Comparison of ENCODE assay signal across 24 cellular contexts in genomic region chr11:134181707-134182106, GRCh38. TPM values are rescaled to one million over a fixed set of nuclear protein-coding genes. Genes with fewer than 3 reads are reported as not detected.
DNase-seq lines count a peak whose midpoint lies in the region; ATAC-seq, FAIRE-seq and TF ChIP-seq lines count a peak whose summit lies in the region.
"Had no signal": no experiment of that assay in that cellular context is flagged by ENCODE, and none has a peak within 500 bp of the region (broad histone marks: within the 10 kb centered on the region; RNA-seq: fewer than 3 reads in every experiment).

No MANE protein-coding gene starts in this region.

- H4K20me1 ChIP-seq in Karpas-422 (ENCODE audit: insufficient read depth, low read depth, low read length) = no peaks in the 10 kb centered on the region
- H4K20me1 ChIP-seq: BLaER1 had no signal

- no peak for TF ChIP-seq CTCF in heart left ventricle (IDR thresholded peaks at IDR 0.05)
- no peak for TF ChIP-seq CTCF in bronchial epithelial cell (IDR thresholded peaks at IDR 0.05; ENCODE audit: insufficient read depth, low read length, severe bottlenecking)
- no peak for TF ChIP-seq CTCF in foreskin keratinocyte (conservative IDR thresholded peaks at IDR 0.05)
- TF ChIP-seq CTCF in D721Med (IDR thresholded peaks at IDR 0.05; ENCODE audit: insufficient read depth, missing control alignments) = no peak

- H3K4me3 ChIP-seq in heart left ventricle (no peak overlapping the region), bronchial epithelial cell (ENCODE audit: low read depth, low read length) (no peak overlapping the region), Karpas-422 (ENCODE audit: low read length) (no peak overlapping the region)
- H3K4me3 ChIP-seq: BLaER1, cardiac muscle cell, esophagus squamous epithelium, heart right ventricle, neural progenitor cell had no signal

- WGBS in heart left ventricle, 4 donors = 56 to 63% (median 63%) methylated on average over 4 of the region's 4 CpGs

- H3K9me2 ChIP-seq in Karpas-422 (replicated peaks; ENCODE audit: insufficient read depth, low read length) = no peaks in the 10 kb centered on the region

- no peaks in the 10 kb centered on the region for H3K79me2 ChIP-seq in Karpas-422 (ENCODE audit: low read length)

- no peak overlapping the region for H3K4me2 ChIP-seq in Karpas-422 (ENCODE audit: low read depth, low read length, poor library complexity, severe bottlenecking)
- H3K4me2 ChIP-seq: BLaER1, neural progenitor cell had no signal

- H3K27me3 ChIP-seq in heart left ventricle (no peaks in the 10 kb centered on the region), bronchial epithelial cell (ENCODE audit: control insufficient read depth, insufficient read depth, low read length) (no peaks in the 10 kb centered on the region), foreskin keratinocyte (no peaks in the 10 kb centered on the region), Karpas-422 (ENCODE audit: low read length) (no peaks in the 10 kb centered on the region)
- H3K27me3 ChIP-seq: BLaER1, cardiac muscle cell, esophagus squamous epithelium, heart right ventricle, neural progenitor cell had no signal

- intact Hi-C loops in heart left ventricle (cut with DNase I) (no loop called here), Right ventricle myocardium inferior (cut with DNase I) (no loop called here)

- DNase-seq in heart left ventricle = peak in 1 of 5 donors; percentile 29
- DNase-seq in Right ventricle myocardium inferior (ENCODE audit: missing footprints) = no peak
- DNase-seq in bronchial epithelial cell (ENCODE audit: low read depth) = peak; percentile 30
- DNase-seq in foreskin keratinocyte = peak in 1 of 2 donors; percentile 33
- peak; percentile 4 for DNase-seq in urothelium cell line (ENCODE audit: low spot score)
- DNase-seq in D721Med (ENCODE audit: insufficient read length, low spot score) = no peak
- no peak for DNase-seq in effector CD8-positive, alpha-beta T cell (lab: John Stamatoyannopoulos, UW)
- DNase-seq in Karpas-422 = no peak
- DNase-seq: activated CD8-positive, alpha-beta T cell treated with anti-CD3 and anti-CD28 coated beads for 36 hours; DMS53; esophagus squamous epithelium; GF-D8; KBM-7; NCI-H1417 treated with DMSO at 0.1 percent for 48 hours; NCI-H345; NCI-H774 had no signal

- TF ChIP-seq POLR2A in heart left ventricle (IDR thresholded peaks at IDR 0.05) = no peak

- H3K4me1 ChIP-seq in heart left ventricle = peaks cover 0 to 5% (median 0%) of the 10 kb centered on the region in 12 donors
- no peaks in the 10 kb centered on the region for H3K4me1 ChIP-seq in foreskin keratinocyte
- no peaks in the 10 kb centered on the region for H3K4me1 ChIP-seq in Karpas-422 (ENCODE audit: low read length)
- H3K4me1 ChIP-seq: BLaER1, esophagus squamous epithelium, heart right ventricle, neural progenitor cell had no signal

- H3K9ac ChIP-seq in Karpas-422 (ENCODE audit: low read length) = no peak overlapping the region
- H3K9ac ChIP-seq: BLaER1, neural progenitor cell had no signal

- FAIRE-seq in bronchial epithelial cell (lab: Jason Lieb, UNC) (no peak), urothelium cell line (lab: Jason Lieb, UNC) (no peak), D721Med (lab: Jason Lieb, UNC) (no peak)
- FAIRE-seq: A204.1, HTR-8/SVneo had no signal

- no peak overlapping the region for H2AFZ ChIP-seq in Karpas-422 (ENCODE audit: low read length)
- H2AFZ ChIP-seq: neural progenitor cell had no signal

- H3K9me3 ChIP-seq in heart left ventricle = no peaks in the 10 kb centered on the region
- H3K9me3 ChIP-seq in Karpas-422 (ENCODE audit: low read length) = no peaks in the 10 kb centered on the region
- H3K9me3 ChIP-seq: BLaER1, esophagus squamous epithelium, heart right ventricle had no signal

- no peak overlapping the region for H3K27ac ChIP-seq in heart left ventricle
- no peak overlapping the region for H3K27ac ChIP-seq in foreskin keratinocyte
- H3K27ac ChIP-seq in Karpas-422 (ENCODE audit: low read length) = no peak overlapping the region
- H3K27ac ChIP-seq: BLaER1, cardiac muscle cell, esophagus squamous epithelium, heart right ventricle, neural progenitor cell had no signal

- H3K36me3 ChIP-seq in heart left ventricle (peaks cover 0 to 90% (median 56%) of the 10 kb centered on the region in 9 donors), bronchial epithelial cell (ENCODE audit: control insufficient read depth, insufficient read depth, low read length) (peaks cover 6% of the 10 kb centered on the region), Karpas-422 (ENCODE audit: insufficient read depth, low read length) (no peaks in the 10 kb centered on the region)

- ATAC-seq in heart left ventricle (peak in 3 of 4 donors; percentile 60 to 78 (median 65)), Right ventricle myocardium inferior (no peak), foreskin keratinocyte (peak; percentile 16)
- ATAC-seq: activated CD8-positive, alpha-beta T cell treated with anti-CD3 and anti-CD28 coated beads for 36 hours; activated naive CD4-positive, alpha-beta T cell treated with anti-CD3 and anti-CD28 coated beads, Interleukin-2, amount 50 U/mL, for 72 hours; HCT116 had no signal

RNA-seq across cellular contexts. Expression of gene NCAPD3, which starts 42.1 kb away (rescaled TPM):
- total RNA-seq in heart left ventricle (10 to 100 TPM in 6 of 9 donors, 1 to 10 TPM in 3; 9.4 to 18.8 (median 11.0) TPM), Right ventricle myocardium inferior (12.3 TPM), bronchial epithelial cell (4.2 and 5.1 TPM in 2 replicates), foreskin keratinocyte (32.3 and 40.7 TPM in 2 replicates)
- polyA plus RNA-seq in heart left ventricle (1 to 10 TPM; 4.7 to 9.8 TPM), foreskin keratinocyte (9.7 and 13.7 TPM in 2 replicates)
- 19.5 and 22.0 TPM in 2 replicates for total RNA-seq in Karpas-422 (2014; rRNA removed; shearing (Covaris generic); ENCODE audit: low replicate concordance)

RNA-seq across cellular contexts. Expression of gene VPS26B, which starts 42.8 kb away (rescaled TPM):
- total RNA-seq in heart left ventricle (10 to 100 TPM; 35.0 to 49.6 (median 37.8) TPM), Right ventricle myocardium inferior (39.5 TPM), bronchial epithelial cell (19.1 and 19.2 TPM in 2 replicates), foreskin keratinocyte (39.3 and 40.3 TPM in 2 replicates)
- polyA plus RNA-seq in heart left ventricle (10 to 100 TPM; 19.6 to 36.8 TPM), foreskin keratinocyte (30.8 and 31.0 TPM in 2 replicates)
- 7.9 and 11.2 TPM in 2 replicates for total RNA-seq in Karpas-422 (2014; rRNA removed; shearing (Covaris generic); ENCODE audit: low replicate concordance)

Comparison
In these comparisons a context has a peak if more than half of its experiments do, and no peak if none do; other contexts are left out.
1. DNase-seq: peak in bronchial epithelial cell (single experiment) and urothelium cell line (single experiment); none in Right ventricle myocardium inferior (single experiment), D721Med (single experiment), effector CD8-positive, alpha-beta T cell (single experiment) and Karpas-422 (single experiment).